ENCODE assay signal across 28 cellular contexts in genomic region chr5:174195517-174195916, GRCh38.
A peak's percentile ranks its signal among the peaks of the same experiment; 100 is the strongest.
DNase-seq lines count a peak whose midpoint lies in the region; TF ChIP-seq lines count a peak whose summit lies in the region.
"Had no signal": no experiment of that assay in that cellular context is flagged by ENCODE, and none has a peak within 500 bp of the region (broad histone marks: within the 10 kb centered on the region; RNA-seq: fewer than 3 reads in every experiment).

No MANE protein-coding gene starts in this region.

- H3K9me3 ChIP-seq in endodermal cell (ENCODE audit: control insufficient read depth, low read length) (no peaks in the 10 kb centered on the region), neural progenitor cell (ENCODE audit: low read depth) (no peaks in the 10 kb centered on the region), esophagus muscularis mucosa (no peaks in the 10 kb centered on the region)
- H3K9me3 ChIP-seq: colonic mucosa, left ventricle myocardium inferior, prostate gland, vagina had no signal

- H3K36me3 Mint-ChIP-seq in endodermal cell (ENCODE audit: low read depth) = no peaks in the 10 kb centered on the region
- H3K36me3 Mint-ChIP-seq in neural progenitor cell = no peaks in the 10 kb centered on the region
- H3K36me3 Mint-ChIP-seq: activated CD8-positive, alpha-beta memory T cell treated with anti-CD3 and anti-CD28 coated beads, Interleukin-2, amount 10 ng/mL, durations not matched to agents 7 days and 5 days; activated naive CD8-positive, alpha-beta T cell treated with anti-CD3 and anti-CD28 coated beads, Interleukin-2, amount 10 ng/mL, durations not matched to agents 7 days and 5 days had no signal

- H3K79me2 ChIP-seq in neural progenitor cell (ENCODE audit: low read depth) = no peaks in the 10 kb centered on the region
- H3K79me2 ChIP-seq: hepatocyte had no signal

- no peak for TF ChIP-seq EP300 in esophagus muscularis mucosa (IDR thresholded peaks at IDR 0.05)

- H4K20me1 ChIP-seq in neural progenitor cell (ENCODE audit: low read depth) = no peaks in the 10 kb centered on the region

- no peaks in the 10 kb centered on the region for H3F3A ChIP-seq in neural progenitor cell (ENCODE audit: low read depth)

- H3K27ac Mint-ChIP-seq in endodermal cell = no peak overlapping the region
- no peak overlapping the region for H3K27ac Mint-ChIP-seq in neural progenitor cell
- H3K27ac Mint-ChIP-seq: activated CD8-positive, alpha-beta memory T cell treated with anti-CD3 and anti-CD28 coated beads, Interleukin-2, amount 10 ng/mL, durations not matched to agents 7 days and 5 days; activated naive CD8-positive, alpha-beta T cell treated with anti-CD3 and anti-CD28 coated beads, Interleukin-2, amount 10 ng/mL, durations not matched to agents 7 days and 5 days; B cell; HFFc6; stimulated activated naive CD8-positive, alpha-beta T cell treated with anti-CD3 and anti-CD28 coated beads, Interleukin-15, amount 100 ng/mL, for 72 hours had no signal

- H3K4me1 Mint-ChIP-seq in endodermal cell (peaks cover 12% of the 10 kb centered on the region), neural progenitor cell (peaks cover 26% of the 10 kb centered on the region)
- H3K4me1 Mint-ChIP-seq: activated CD8-positive, alpha-beta memory T cell treated with anti-CD3 and anti-CD28 coated beads, Interleukin-2, amount 10 ng/mL, durations not matched to agents 7 days and 5 days; activated naive CD8-positive, alpha-beta T cell treated with anti-CD3 and anti-CD28 coated beads, Interleukin-2, amount 10 ng/mL, durations not matched to agents 7 days and 5 days; B cell; stimulated activated naive CD8-positive, alpha-beta T cell treated with anti-CD3 and anti-CD28 coated beads, Interleukin-15, amount 100 ng/mL, for 72 hours had no signal

- POLR2A ChIA-PET in HEK293T (lab: Yijun Ruan, JAX) = no interaction called here

- H3K4me1 ChIP-seq in endodermal cell (ENCODE audit: control insufficient read depth, insufficient read depth, low read length) (no peaks in the 10 kb centered on the region), neural progenitor cell (peaks cover 7% of the 10 kb centered on the region), esophagus muscularis mucosa (no peaks in the 10 kb centered on the region)
- H3K4me1 ChIP-seq: colonic mucosa, left ventricle myocardium inferior, prostate gland, SJSA1, vagina had no signal

- TF ChIP-seq CTCF in endodermal cell (conservative IDR thresholded peaks at IDR 0.05) (no peak), neural progenitor cell (IDR thresholded peaks at IDR 0.05) (no peak), esophagus muscularis mucosa (IDR thresholded peaks at IDR 0.05) (no peak)

- DNase-seq in NCI-H82 (lab: John Stamatoyannopoulos, UW) = peak; percentile 55
- DNase-seq in NCI-H82 treated with DMSO at 0.1 percent for 48 hours (lab: John Stamatoyannopoulos, UW; ENCODE audit: unreplicated experiment) = no peak
- peak; percentile 34 for DNase-seq in HEK293T (ENCODE audit: extremely low spot score)
- peak; percentile 63 for DNase-seq in endodermal cell
- DNase-seq in neural progenitor cell (ENCODE audit: low spot score) = peak; percentile 65
- DNase-seq in NCI-H1092 (lab: John Stamatoyannopoulos, UW) = no peak
- no peak for DNase-seq in esophagus muscularis mucosa (ENCODE audit: extremely low spot score)
- DNase-seq in NCI-H446 (lab: John Stamatoyannopoulos, UW) = no peak
- DNase-seq: activated CD8-positive, alpha-beta memory T cell treated with anti-CD3 and anti-CD28 coated beads, Interleukin-2, amount 10 ng/mL, durations not matched to agents 7 days and 5 days; activated gamma-delta T cell; activated naive CD8-positive, alpha-beta T cell treated with anti-CD3 and anti-CD28 coated beads, Interleukin-2, amount 10 ng/mL, durations not matched to agents 7 days and 5 days; activated T-cell treated with anti-CD3 and anti-CD28 coated beads, Interleukin-2, amount 50 U/mL, for 4 hours; colonic mucosa; DMS153; effector CD4-positive, alpha-beta T cell; HFFc6; islet precursor cell; left ventricle myocardium inferior; NCI-H1694 treated with DMSO at 0.1 percent for 48 hours; NCI-H2171 treated with DMSO at 0.1 percent for 48 hours; RPMI8226; stimulated activated CD8-positive, alpha-beta memory T cell treated with anti-CD3 and anti-CD28 coated beads, Interleukin-4, amount 100 ng/mL, for 48 hours; stimulated activated naive CD8-positive, alpha-beta T cell treated with anti-CD3 and anti-CD28 coated beads, Interleukin-15, amount 100 ng/mL, for 72 hours had no signal

- H3K4me3 Mint-ChIP-seq in endodermal cell = no peak overlapping the region
- no peak overlapping the region for H3K4me3 Mint-ChIP-seq in neural progenitor cell
- H3K4me3 Mint-ChIP-seq: activated CD8-positive, alpha-beta memory T cell treated with anti-CD3 and anti-CD28 coated beads, Interleukin-2, amount 10 ng/mL, durations not matched to agents 7 days and 5 days; activated naive CD8-positive, alpha-beta T cell treated with anti-CD3 and anti-CD28 coated beads, Interleukin-2, amount 10 ng/mL, durations not matched to agents 7 days and 5 days; activated T-cell treated with anti-CD3 and anti-CD28 coated beads, Interleukin-2, amount 50 U/mL, for 4 hours; B cell; HFFc6; stimulated activated naive CD8-positive, alpha-beta T cell treated with anti-CD3 and anti-CD28 coated beads, Interleukin-15, amount 100 ng/mL, for 72 hours had no signal

- CTCF ChIA-PET in HEK293T (lab: Yijun Ruan, JAX) = no interaction called here

- H3K27ac ChIP-seq in endodermal cell (ENCODE audit: low read depth, low read length) (no peak overlapping the region), neural progenitor cell (no peak overlapping the region), esophagus muscularis mucosa (replicated peaks in 1 of 4) (no peak overlapping the region)
- H3K27ac ChIP-seq: colonic mucosa, hepatocyte, left ventricle myocardium inferior, prostate gland, SJSA1, vagina had no signal

- WGBS in endodermal cell (ENCODE audit: insufficient coverage in 1 of 2, insufficient read length in 1 of 2), 2 experiments = 20 to 56% methylated on average over 1 to 2 of the region's 2 CpGs
- WGBS in esophagus muscularis mucosa = 58% methylated on average over 2 of the region's 2 CpGs

- H3K27me3 ChIP-seq in endodermal cell (ENCODE audit: control insufficient read depth, insufficient read depth, low read length, poor library complexity, severe bottlenecking) = no peaks in the 10 kb centered on the region
- H3K27me3 ChIP-seq in neural progenitor cell = no peaks in the 10 kb centered on the region
- peaks cover 0 to 26% (median 0%) of the 10 kb centered on the region in 4 donors for H3K27me3 ChIP-seq in esophagus muscularis mucosa
- H3K27me3 ChIP-seq: colonic mucosa, hepatocyte, vagina had no signal

- peak overlapping the region; percentile 9 for H3K4me2 ChIP-seq in neural progenitor cell
- H3K4me2 ChIP-seq: hepatocyte had no signal

- H3K36me3 ChIP-seq in endodermal cell (ENCODE audit: control insufficient read depth, insufficient read depth, low read length) (no peaks in the 10 kb centered on the region), neural progenitor cell (no peaks in the 10 kb centered on the region), esophagus muscularis mucosa (no peaks in the 10 kb centered on the region)
- H3K36me3 ChIP-seq: colonic mucosa, left ventricle myocardium inferior, prostate gland, SJSA1, vagina had no signal

- H3K9ac ChIP-seq in endodermal cell (ENCODE audit: extremely low read depth, low read length, poor library complexity, severe bottlenecking) = no peak overlapping the region
- H3K9ac ChIP-seq in neural progenitor cell = no peak overlapping the region

- no peak for TF ChIP-seq POLR2A in esophagus muscularis mucosa (IDR thresholded peaks at IDR 0.05; ENCODE audit: low read depth)

- peak overlapping the region; percentile 21 for H2AFZ ChIP-seq in neural progenitor cell (replicated peaks)
- H2AFZ ChIP-seq: hepatocyte had no signal

- H3K27me3 Mint-ChIP-seq in endodermal cell (ENCODE audit: insufficient read depth) = peaks cover 8% of the 10 kb centered on the region
- H3K27me3 Mint-ChIP-seq in neural progenitor cell (ENCODE audit: insufficient read depth, low read depth) = peaks cover 6% of the 10 kb centered on the region
- H3K27me3 Mint-ChIP-seq: activated naive CD8-positive, alpha-beta T cell treated with anti-CD3 and anti-CD28 coated beads, Interleukin-2, amount 10 ng/mL, durations not matched to agents 7 days and 5 days; B cell; stimulated activated naive CD8-positive, alpha-beta T cell treated with anti-CD3 and anti-CD28 coated beads, Interleukin-15, amount 100 ng/mL, for 72 hours had no signal

- H3K9me3 Mint-ChIP-seq in endodermal cell = no peaks in the 10 kb centered on the region
- no peaks in the 10 kb centered on the region for H3K9me3 Mint-ChIP-seq in neural progenitor cell
- H3K9me3 Mint-ChIP-seq: activated naive CD8-positive, alpha-beta T cell treated with anti-CD3 and anti-CD28 coated beads, Interleukin-2, amount 10 ng/mL, durations not matched to agents 7 days and 5 days; activated T-cell treated with anti-CD3 and anti-CD28 coated beads, Interleukin-2, amount 50 U/mL, for 4 hours; stimulated activated naive CD8-positive, alpha-beta T cell treated with anti-CD3 and anti-CD28 coated beads, Interleukin-15, amount 100 ng/mL, for 72 hours had no signal

- intact Hi-C loops in esophagus muscularis mucosa (cut with DNase I) = no loop called here

- no peak overlapping the region for H3K4me3 ChIP-seq in endodermal cell (ENCODE audit: low read length)
- no peak overlapping the region for H3K4me3 ChIP-seq in neural progenitor cell
- no peak overlapping the region for H3K4me3 ChIP-seq in esophagus muscularis mucosa
- H3K4me3 ChIP-seq: colonic mucosa, hepatocyte, left ventricle myocardium inferior, prostate gland, SJSA1, vagina had no signal

TF ChIP-seq in HEK293T, 16 proteins besides CTCF, POLR2A, EP300 and RAD21:
- no peak for TF ChIP-seq LEF1 (IDR thresholded peaks at IDR 0.05; ENCODE audit: borderline replicate concordance)
- TF ChIP-seq FOXM1 (IDR thresholded peaks at IDR 0.05; ENCODE audit: borderline replicate concordance) = no peak
- no peak for TF ChIP-seq FOXA1 (IDR thresholded peaks at IDR 0.05)
- TF ChIP-seq CTBP1 (IDR thresholded peaks at IDR 0.05; ENCODE audit: borderline replicate concordance) = no peak
- no peak for TF ChIP-seq PKNOX1 (IDR thresholded peaks at IDR 0.05)
- no peak for TF ChIP-seq L3MBTL2 (conservative IDR thresholded peaks at IDR 0.05)
- TF ChIP-seq NFRKB (IDR thresholded peaks at IDR 0.05) = no peak
- TF ChIP-seq ARNT (IDR thresholded peaks at IDR 0.05) = no peak
- TF ChIP-seq TARDBP (IDR thresholded peaks at IDR 0.05) = no peak
- TF ChIP-seq SP1 (IDR thresholded peaks at IDR 0.05) = no peak

Comparison
In these comparisons a context has a peak if more than half of its experiments do, and no peak if none do; other contexts are left out.
1. DNase-seq: peak in NCI-H82 (single experiment), HEK293T (single experiment), endodermal cell (single experiment) and neural progenitor cell (single experiment); none in NCI-H82 treated with DMSO at 0.1 percent for 48 hours (single experiment), NCI-H1092 (single experiment), esophagus muscularis mucosa (single experiment) and NCI-H446 (0 of 2).